11 cellular contexts compared by ENCODE assay signal in the genomic region with DNA sequence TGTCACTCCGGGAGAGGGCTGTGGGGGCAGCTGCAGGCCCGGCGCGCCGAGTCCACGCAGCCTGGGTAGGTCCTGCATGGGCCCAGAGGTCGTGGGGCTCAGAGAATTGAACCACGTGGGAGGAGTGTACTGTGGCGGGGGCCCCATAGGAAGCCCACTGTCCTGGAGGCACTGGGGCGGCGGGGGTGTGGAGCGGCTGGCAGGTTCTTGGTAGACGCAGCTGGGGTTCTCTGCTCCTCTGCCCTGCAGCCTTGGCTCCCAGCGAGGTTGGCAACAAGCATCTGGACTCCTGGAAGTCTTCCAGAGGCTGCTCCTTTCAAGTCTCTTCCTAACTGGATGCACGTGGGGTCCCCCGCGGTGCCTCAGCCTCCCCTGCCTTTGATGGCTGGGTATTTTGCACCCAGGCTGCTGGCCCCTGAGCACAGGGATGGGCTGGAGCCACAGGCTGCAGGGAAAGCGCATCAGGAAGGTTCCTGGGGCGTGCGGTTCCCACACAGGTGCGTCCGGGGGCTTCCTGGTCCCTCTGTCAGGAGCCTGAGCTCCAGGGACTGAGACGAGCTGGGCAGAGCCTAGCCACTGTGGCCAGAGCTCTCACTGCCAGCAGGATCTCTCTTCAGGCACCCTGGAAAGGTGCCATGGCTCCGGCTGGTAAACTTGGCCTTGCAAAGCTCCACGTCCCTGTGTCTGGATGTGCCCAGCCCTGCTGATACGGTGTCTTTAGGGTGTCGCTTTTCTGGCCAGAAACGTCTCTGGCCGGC. TPM values are rescaled to one million over a fixed set of nuclear protein-coding genes. Genes with fewer than 3 reads are reported as not detected.
A peak's percentile ranks its signal among the peaks of the same experiment; 100 is the strongest.
DNase-seq lines count a peak whose midpoint lies in the region; TF ChIP-seq lines count a peak whose summit lies in the region.
"Had no signal": no experiment of that assay in that cellular context is flagged by ENCODE, and none has a peak within 500 bp of the region (broad histone marks: within the 10 kb centered on the region; RNA-seq: fewer than 3 reads in every experiment).

No MANE protein-coding gene starts in this region.

- H4K20me1 ChIP-seq in OCI-LY7 (ENCODE audit: insufficient read depth, low read length) = peaks cover 13% of the 10 kb centered on the region

- intact Hi-C loops in left ventricle myocardium inferior (cut with micrococcal nuclease) = no loop called here
- intact Hi-C loops in OCI-LY7 (cut with micrococcal nuclease; ENCODE audit: unreplicated experiment) = no loop called here

- no peak for TF ChIP-seq POLR2A in Peyer's patch (IDR thresholded peaks at IDR 0.05)

- H3K27ac Mint-ChIP-seq in progenitor cell of endocrine pancreas = no peak overlapping the region
- H3K27ac Mint-ChIP-seq: activated CD4-positive, alpha-beta T cell treated with anti-CD3 and anti-CD28 coated beads, Interleukin-2, amount 10 ng/mL, durations not matched to agents 24 days and 14 days; CD8-positive, alpha-beta T cell had no signal

- POLR2A ChIA-PET in OCI-LY7 (lab: Charles Lee) = no interaction called here

- TF ChIP-seq CTCF in LNCaP clone FGC (IDR thresholded peaks at IDR 0.05; ENCODE audit: control insufficient read depth, extremely low read depth, insufficient read depth) = no peak
- no peak for TF ChIP-seq CTCF in astrocyte of the cerebellum (IDR thresholded peaks at IDR 0.05; ENCODE audit: low read depth, low read length, missing control alignments)
- no peak for TF ChIP-seq CTCF in left ventricle myocardium inferior (IDR thresholded peaks at IDR 0.05; ENCODE audit: borderline replicate concordance)
- TF ChIP-seq CTCF in progenitor cell of endocrine pancreas (IDR thresholded peaks at IDR 0.05; ENCODE audit: unreplicated experiment) = no peak
- TF ChIP-seq CTCF in OCI-LY7 (conservative IDR thresholded peaks at IDR 0.05; ENCODE audit: low read length) = no peak
- TF ChIP-seq CTCF in Peyer's patch (IDR thresholded peaks at IDR 0.05) = no peak

- BruUV-seq in OCI-LY7 (replicated peaks; lab: Mats Ljungman, UMichigan) = no TSS peak

- H3K27me3 ChIP-seq in left ventricle myocardium inferior (ENCODE audit: low read depth) = no peaks in the 10 kb centered on the region
- H3K27me3 ChIP-seq in skeletal muscle satellite cell (ENCODE audit: control insufficient read depth, insufficient read depth, low read length) = no peaks in the 10 kb centered on the region
- H3K27me3 ChIP-seq in Peyer's patch = no peaks in the 10 kb centered on the region

- H3K27ac ChIP-seq in left ventricle myocardium inferior (replicated peaks) = peak overlapping the region; percentile 92
- no peak overlapping the region for H3K27ac ChIP-seq in OCI-LY7 (ENCODE audit: low read depth, low read length, poor library complexity, severe bottlenecking)
- peak overlapping the region in 1 of 4 donors; percentile 68 for H3K27ac ChIP-seq in Peyer's patch

- in situ Hi-C loops in astrocyte of the cerebellum (cut with HindIII; ENCODE audit: low sequenced_read_pairs) = no loop called here

- H3K36me3 Mint-ChIP-seq in progenitor cell of endocrine pancreas (ENCODE audit: insufficient read depth) = no peaks in the 10 kb centered on the region

- peaks cover 12% of the 10 kb centered on the region; the same call in 1 of the 2 replicates for H3K79me2 ChIP-seq in OCI-LY7 (ENCODE audit: insufficient read depth, low read depth, low read length)

- no peaks in the 10 kb centered on the region for H3K9me2 ChIP-seq in OCI-LY7 (ENCODE audit: insufficient read depth, low read length)

- H3K4me3 Mint-ChIP-seq in progenitor cell of endocrine pancreas (ENCODE audit: low read depth) = no peak overlapping the region
- H3K4me3 Mint-ChIP-seq: activated CD4-positive, alpha-beta T cell treated with anti-CD3 and anti-CD28 coated beads, Interleukin-2, amount 10 ng/mL, durations not matched to agents 24 days and 14 days; CD8-positive, alpha-beta T cell had no signal

- H3K9me3 Mint-ChIP-seq in progenitor cell of endocrine pancreas (ENCODE audit: low read depth) = no peaks in the 10 kb centered on the region
- H3K9me3 Mint-ChIP-seq: activated CD4-positive, alpha-beta T cell treated with anti-CD3 and anti-CD28 coated beads, Interleukin-2, amount 10 ng/mL, durations not matched to agents 24 days and 14 days; CD8-positive, alpha-beta T cell had no signal

- H3K9ac ChIP-seq in skeletal muscle satellite cell (ENCODE audit: low read depth, low read length) = peak overlapping the region; percentile 18

- no peak overlapping the region for H2AFZ ChIP-seq in OCI-LY7 (ENCODE audit: low read length)

- H3K9me3 ChIP-seq in left ventricle myocardium inferior (replicated peaks) (no peaks in the 10 kb centered on the region), skeletal muscle satellite cell (replicated peaks; ENCODE audit: low read length) (no peaks in the 10 kb centered on the region), OCI-LY7 (ENCODE audit: low read length) (no peaks in the 10 kb centered on the region), Peyer's patch (no peaks in the 10 kb centered on the region)

- H3K4me1 ChIP-seq in left ventricle myocardium inferior (peaks cover 47% of the 10 kb centered on the region), skeletal muscle satellite cell (ENCODE audit: control insufficient read depth, insufficient read depth, low read length) (peaks cover 42% of the 10 kb centered on the region), OCI-LY7 (ENCODE audit: insufficient read depth, low read length, poor library complexity, severe bottlenecking) (peaks cover 12% of the 10 kb centered on the region), Peyer's patch (peaks cover 0 to 20% (median 8%) of the 10 kb centered on the region in 4 donors)

- DNase-seq in LNCaP clone FGC (ENCODE audit: low read depth) = peak; percentile 76
- DNase-seq in astrocyte of the cerebellum (ENCODE audit: low read depth) = peak; percentile 26
- DNase-seq in left ventricle myocardium inferior = peak; percentile 49
- no peak for DNase-seq in progenitor cell of endocrine pancreas (ENCODE audit: low spot score, unreplicated experiment)
- no peak for DNase-seq in OCI-LY7 (ENCODE audit: low spot score)
- DNase-seq in Peyer's patch = no peak
- DNase-seq in inferior parietal cortex (ENCODE audit: extremely low spot score) = no peak
- DNase-seq: activated CD4-positive, alpha-beta T cell treated with anti-CD3 and anti-CD28 coated beads, Interleukin-2, amount 10 ng/mL, durations not matched to agents 24 days and 14 days; CD8-positive, alpha-beta T cell; erythroblast had no signal

- CTCF ChIA-PET in OCI-LY7 (lab: Charles Lee; ENCODE audit: unreplicated experiment) = no interaction called here

- peak overlapping the region; percentile 39 for H3K4me3 ChIP-seq in LNCaP clone FGC (ENCODE audit: low read depth, low read length)
- no peak overlapping the region for H3K4me3 ChIP-seq in astrocyte of the cerebellum (ENCODE audit: low read depth, low read length)
- H3K4me3 ChIP-seq in left ventricle myocardium inferior = peak overlapping the region; percentile 54
- no peak overlapping the region for H3K4me3 ChIP-seq in skeletal muscle satellite cell (ENCODE audit: low read length)
- no peak overlapping the region for H3K4me3 ChIP-seq in OCI-LY7 (ENCODE audit: low read depth, low read length, poor library complexity, severe bottlenecking)
- no peak overlapping the region for H3K4me3 ChIP-seq in Peyer's patch

- no peaks in the 10 kb centered on the region for H3K27me3 Mint-ChIP-seq in progenitor cell of endocrine pancreas
- H3K27me3 Mint-ChIP-seq: activated CD4-positive, alpha-beta T cell treated with anti-CD3 and anti-CD28 coated beads, Interleukin-2, amount 10 ng/mL, durations not matched to agents 24 days and 14 days had no signal

- H3K36me3 ChIP-seq in left ventricle myocardium inferior = peaks cover 9% of the 10 kb centered on the region
- peaks cover 15% of the 10 kb centered on the region for H3K36me3 ChIP-seq in skeletal muscle satellite cell (ENCODE audit: insufficient read depth, low read length)
- peaks cover 4% of the 10 kb centered on the region; the same call in 1 of the 2 replicates for H3K36me3 ChIP-seq in OCI-LY7 (ENCODE audit: insufficient read depth, low read length)
- peaks cover 0 to 37% (median 0%) of the 10 kb centered on the region in 3 donors for H3K36me3 ChIP-seq in Peyer's patch

- H3K4me2 ChIP-seq in skeletal muscle satellite cell (ENCODE audit: low read length) (peak overlapping the region; percentile 35), OCI-LY7 (ENCODE audit: low read length) (no peak overlapping the region)

- no peaks in the 10 kb centered on the region for H3K4me1 Mint-ChIP-seq in progenitor cell of endocrine pancreas (ENCODE audit: low read depth)

RNA-seq across cellular contexts. Expression of a gene that starts 9.3 kb away (rescaled TPM):
- 10.2 TPM for total RNA-seq in left ventricle myocardium inferior
- total RNA-seq in skeletal muscle satellite cell (2012; rRNA removed) = 21.8 and 23.6 TPM in 2 replicates
- total RNA-seq in progenitor cell of endocrine pancreas = 21.4 and 24.5 TPM in 2 replicates
- total RNA-seq in OCI-LY7 (2014; rRNA removed; shearing (Covaris generic)) = 18.9 and 34.6 TPM in 2 replicates
- 25.2 and 25.8 TPM in 2 replicates for total RNA-seq in OCI-LY7 (2022)
- 10 to 100 TPM; 23.1 to 85.6 (median 56.4) TPM for total RNA-seq in Peyer's patch

RNA-seq across cellular contexts. Expression of a gene that starts 28.4 kb away (rescaled TPM):
- 0.11 TPM for total RNA-seq in left ventricle myocardium inferior
- total RNA-seq in skeletal muscle satellite cell (2012; rRNA removed) = 0.44 and 0.51 TPM in 2 replicates
- 6.3 and 6.6 TPM in 2 replicates for total RNA-seq in progenitor cell of endocrine pancreas
- total RNA-seq in OCI-LY7 (2014; rRNA removed; shearing (Covaris generic)) = 1.3 and 2.7 TPM in 2 replicates
- 5.7 and 7.7 TPM in 2 replicates for total RNA-seq in OCI-LY7 (2022)
- total RNA-seq in Peyer's patch = 1 to 10 TPM in 2 of 4 donors, not detected in 2; 1.2 TPM

Comparison
In these comparisons a context has a peak if more than half of its experiments do, and no peak if none do; other contexts are left out.
1. DNase-seq: peak in LNCaP clone FGC (single experiment), astrocyte of the cerebellum (single experiment) and left ventricle myocardium inferior (single experiment); none in progenitor cell of endocrine pancreas (single experiment), OCI-LY7 (single experiment), Peyer's patch (0 of 3) and inferior parietal cortex (single experiment).
2. H3K4me3 ChIP-seq: peak in LNCaP clone FGC (single experiment) and left ventricle myocardium inferior (single experiment); none in astrocyte of the cerebellum (single experiment), skeletal muscle satellite cell (single experiment), OCI-LY7 (single experiment) and Peyer's patch (0 of 4).